ENCODE assay signal across 8 cellular contexts in the genomic region with DNA sequence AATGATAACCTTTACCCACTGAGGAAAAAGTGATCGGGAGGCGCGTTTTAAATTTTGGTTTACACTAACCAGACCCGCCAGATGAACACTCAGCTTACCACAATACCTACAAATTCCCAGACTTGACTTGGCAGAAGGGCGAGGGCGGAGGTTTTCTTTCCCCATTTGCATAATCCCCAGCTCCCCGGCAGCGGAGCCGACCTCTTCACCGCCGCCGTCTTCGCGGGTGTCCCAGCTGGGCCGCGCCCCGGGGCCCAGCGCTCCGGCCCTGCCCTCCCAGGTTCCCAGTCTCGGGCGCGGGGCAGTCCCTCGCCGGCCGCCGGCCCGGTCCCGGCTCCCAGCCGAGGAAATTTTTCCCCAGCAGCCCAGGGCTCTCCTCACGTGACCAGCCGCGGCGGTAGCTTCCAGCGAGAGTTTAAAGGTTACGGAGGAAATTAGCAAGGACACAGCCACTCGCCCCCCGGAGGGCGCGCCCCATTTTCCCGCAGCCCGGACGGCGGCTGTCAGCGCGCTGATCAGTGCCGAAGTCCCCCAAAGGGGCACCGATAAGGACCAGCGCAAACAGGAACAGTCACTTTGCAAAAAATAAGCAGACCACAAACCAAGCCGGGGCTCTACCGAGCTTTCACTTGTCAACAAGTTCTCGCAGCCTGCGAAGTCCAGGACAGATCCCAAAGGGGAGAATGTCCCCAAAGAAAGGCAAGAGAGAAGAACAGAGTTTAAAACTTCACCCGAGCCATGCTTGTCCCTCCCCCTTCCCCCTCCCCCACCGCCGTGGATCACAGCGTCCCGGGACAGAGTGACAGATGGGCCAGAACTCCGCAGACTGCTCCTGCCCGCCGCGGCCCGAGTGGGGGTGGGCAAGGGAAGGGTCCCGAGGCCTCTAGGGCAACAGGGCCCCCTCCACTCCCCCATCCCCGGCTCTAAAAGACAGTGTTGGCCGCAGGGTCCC. TPM values are rescaled to one million over a fixed set of nuclear protein-coding genes. Genes with fewer than 3 reads are reported as not detected.
DNase-seq lines count a peak whose midpoint lies in the region; TF ChIP-seq lines count a peak whose summit lies in the region.

No MANE protein-coding gene starts in this region.

- H2AK5ac ChIP-seq in H9 (ENCODE audit: insufficient read length, low read length), result no peak overlapping the region

- no peak overlapping the region for H3K56ac ChIP-seq in H9 (ENCODE audit: insufficient read length, low read depth, low read length)

- intact Hi-C loops in lower leg skin (cut with DNase I; ENCODE audit: low total_unique reads), result loop anchor here (10.0 kb wide), 1 partner anchor 125 kb away; no protein-coding TSS in a partner anchor

- no peaks in the 10 kb centered on the region for H3K79me2 ChIP-seq in H9 (ENCODE audit: insufficient read depth, low read length)

- H3T11ph ChIP-seq in H9 (ENCODE audit: low read length), result no peak overlapping the region

- H2BK12ac ChIP-seq in H9 (ENCODE audit: insufficient read length, low read depth, low read length), result no peak overlapping the region

- H3K18ac ChIP-seq in H9 (ENCODE audit: insufficient read length, low read depth, low read length), result no peak overlapping the region

- no peak for TF ChIP-seq POLR2A in lower leg skin (IDR thresholded peaks at IDR 0.05)

- H3K4me3 Mint-ChIP-seq in H9, result peak overlapping the region; percentile 92 to 99
- peak overlapping the region; percentile 89 for H3K4me3 Mint-ChIP-seq in activated CD4-positive, alpha-beta T cell treated with anti-CD3 and anti-CD28 coated beads, Interleukin-2, amount 10 ng/mL, durations not matched to agents 7 days and 5 days

- no peak overlapping the region for H4K8ac ChIP-seq in H9 (replicated peaks; ENCODE audit: insufficient read length, low read depth, low read length)

- H3K4me3 ChIP-seq in GM08714 (ENCODE audit: low read length) (peak overlapping the region; percentile 80), lower leg skin (ENCODE audit: low read depth, poor library complexity, severe bottlenecking) (peak overlapping the region; percentile 59)

- no peaks in the 10 kb centered on the region; a peak in 2 of 7 replicates for H3K36me3 Mint-ChIP-seq in H9 (ENCODE audit: insufficient read depth in 1 of 3, low read depth in 3 of 3)
- peaks cover 8% of the 10 kb centered on the region for H3K36me3 Mint-ChIP-seq in activated CD4-positive, alpha-beta T cell treated with anti-CD3 and anti-CD28 coated beads, Interleukin-2, amount 10 ng/mL, durations not matched to agents 7 days and 5 days (ENCODE audit: low read depth)

- TF ChIP-seq CTCF in H9 (conservative IDR thresholded peaks at IDR 0.05), result no peak
- TF ChIP-seq CTCF in lower leg skin (IDR thresholded peaks at IDR 0.05), result no peak

- H2BK5ac ChIP-seq in H9 (ENCODE audit: insufficient read length, low read length), result no peak overlapping the region

- WGBS in H9 (ENCODE audit: extremely low coverage, insufficient read length, low lambda C conversion rate), result no CpG with 5 or more reads among the region's 65 CpGs
- WGBS in lower leg skin, 2 donors, result 0 to 1% methylated on average over 42 to 47 of the region's 65 CpGs

- DNase-seq in H9 (peak; percentile 61), MV-4-11 (lab: John Stamatoyannopoulos, UW) (peak; percentile 23), dermis blood vessel endothelial cell (peak; percentile 66), lower leg skin (ENCODE audit: low spot score in 2 of 2) (peak; percentile 80 to 96), NCI-H128 (lab: John Stamatoyannopoulos, UW; ENCODE audit: unreplicated experiment) (no peak)
- DNase-seq in activated CD4-positive, alpha-beta T cell treated with anti-CD3 and anti-CD28 coated beads, Interleukin-2, amount 10 ng/mL, durations not matched to agents 7 days and 5 days, result peak; percentile 61
- peak; percentile 30 to 51 for DNase-seq in stimulated activated CD4-positive, alpha-beta T cell treated with anti-CD3 and anti-CD28 coated beads, Interleukin-4, amount 100 ng/mL, for 48 hours (ENCODE audit: low read depth in 2 of 2)

- H3K23ac ChIP-seq in H9 (ENCODE audit: insufficient read length, low read depth, low read length), result no peak overlapping the region

- H3K27me3 Mint-ChIP-seq in H9 (ENCODE audit: low read depth), result peaks cover 88% of the 10 kb centered on the region
- H3K27me3 Mint-ChIP-seq in activated CD4-positive, alpha-beta T cell treated with anti-CD3 and anti-CD28 coated beads, Interleukin-2, amount 10 ng/mL, durations not matched to agents 7 days and 5 days, result peaks cover 14% of the 10 kb centered on the region

- POLR2A ChIA-PET in activated CD4-positive, alpha-beta T cell treated with anti-CD3 and anti-CD28 coated beads, Interleukin-2, amount 10 ng/mL, durations not matched to agents 7 days and 5 days (lab: Charles Lee), result interaction anchor here (0.6 to 0.7 kb wide), 2 partner anchors 286 to 287 kb away, joined by 3 read pairs; no protein-coding TSS in a partner anchor

- H4K20me1 ChIP-seq in H9 (ENCODE audit: control insufficient read depth, insufficient read depth, insufficient read length), result peaks cover 3% of the 10 kb centered on the region

- peak overlapping the region; percentile 76 for H3K4me2 ChIP-seq in H9 (ENCODE audit: insufficient read depth, insufficient read length, low read length)

- H2BK20ac ChIP-seq in H9 (ENCODE audit: low read depth, low read length, poor library complexity, severe bottlenecking), result no peak overlapping the region

- no peaks in the 10 kb centered on the region for H3K9me3 ChIP-seq in H9 (ENCODE audit: control insufficient read depth, low read depth, low read length)

- H3K9ac ChIP-seq in H9 (ENCODE audit: extremely low read depth, insufficient read length, low read length), result no peak overlapping the region

- no peak overlapping the region for H3K14ac ChIP-seq in H9 (ENCODE audit: insufficient read depth, low read length)

- H3K79me1 ChIP-seq in H9 (ENCODE audit: insufficient read depth, low read depth, low read length, poor library complexity, severe bottlenecking), result no peaks in the 10 kb centered on the region

- no peak overlapping the region for H3K27ac Mint-ChIP-seq in H9
- peak overlapping the region; percentile 93 for H3K27ac Mint-ChIP-seq in activated CD4-positive, alpha-beta T cell treated with anti-CD3 and anti-CD28 coated beads, Interleukin-2, amount 10 ng/mL, durations not matched to agents 7 days and 5 days

- no peak overlapping the region for H4K91ac ChIP-seq in H9 (ENCODE audit: insufficient read length, low read depth, low read length)

- no peak overlapping the region for H4K5ac ChIP-seq in H9 (ENCODE audit: insufficient read length, low read depth, low read length)

- no peaks in the 10 kb centered on the region; a peak in 1 of 5 replicates for H3K9me3 Mint-ChIP-seq in H9
- no peaks in the 10 kb centered on the region for H3K9me3 Mint-ChIP-seq in activated CD4-positive, alpha-beta T cell treated with anti-CD3 and anti-CD28 coated beads, Interleukin-2, amount 10 ng/mL, durations not matched to agents 7 days and 5 days

- no peak overlapping the region for H2AFZ ChIP-seq in H9 (ENCODE audit: low read length)

- peaks cover 45% of the 10 kb centered on the region for H3K27me3 ChIP-seq in H9 (ENCODE audit: insufficient read depth, low read length)

- CTCF ChIA-PET in activated CD4-positive, alpha-beta T cell treated with anti-CD3 and anti-CD28 coated beads, Interleukin-2, amount 10 ng/mL, durations not matched to agents 7 days and 5 days (lab: Charles Lee), result interaction anchor here (0.8 to 1.4 kb wide), 5 partner anchors 12 to 285 kb away, joined by 3 to 5 read pairs (median 3); no protein-coding TSS in a partner anchor

- peaks cover 28% of the 10 kb centered on the region for H3K23me2 ChIP-seq in H9 (ENCODE audit: insufficient read length, low read depth, low read length, poor library complexity, severe bottlenecking)

- H2BK120ac ChIP-seq in H9 (ENCODE audit: low read depth, low read length, poor library complexity, severe bottlenecking), result no peak overlapping the region

- H3K4me1 Mint-ChIP-seq in H9, result peaks cover 17% of the 10 kb centered on the region in 2 experiments
- H3K4me1 Mint-ChIP-seq in activated CD4-positive, alpha-beta T cell treated with anti-CD3 and anti-CD28 coated beads, Interleukin-2, amount 10 ng/mL, durations not matched to agents 7 days and 5 days, result peaks cover 37% of the 10 kb centered on the region

- H3K27ac ChIP-seq in H9 (ENCODE audit: insufficient read length, low read depth, low read length), result no peak overlapping the region

- H3K4ac ChIP-seq in H9 (ENCODE audit: low read depth, low read length), result no peak overlapping the region

- no peaks in the 10 kb centered on the region for H3K4me1 ChIP-seq in H9 (ENCODE audit: insufficient read depth, low read length)

- no peak overlapping the region for H2BK15ac ChIP-seq in H9 (ENCODE audit: low read depth, low read length)

RNA-seq across cellular contexts. Expression of a gene that starts 1.3 kb away (rescaled TPM):
- 1.3 TPM in 2 replicates for total RNA-seq in H9 (2021)
- total RNA-seq in activated CD4-positive, alpha-beta T cell treated with anti-CD3 and anti-CD28 coated beads, Interleukin-2, amount 10 ng/mL, durations not matched to agents 7 days and 5 days, result 10 to 100 TPM; 13.1 to 15.4 TPM
- 46.5 and 52.8 TPM in 2 replicates for total RNA-seq in dermis blood vessel endothelial cell
- total RNA-seq in lower leg skin, result 10 to 100 TPM in 1 of 4 donors, 1 to 10 TPM in 3; 3.5 to 10.3 (median 6.1) TPM

RNA-seq across cellular contexts. Expression of a gene that starts 39.1 kb away (rescaled TPM):
- 18.3 TPM in 2 replicates for total RNA-seq in H9 (2021)
- total RNA-seq in activated CD4-positive, alpha-beta T cell treated with anti-CD3 and anti-CD28 coated beads, Interleukin-2, amount 10 ng/mL, durations not matched to agents 7 days and 5 days, result 10 to 100 TPM; 19.4 to 20.0 TPM
- 18.0 and 27.5 TPM in 2 replicates for total RNA-seq in dermis blood vessel endothelial cell
- 10 to 100 TPM in 2 of 4 donors, 1 to 10 TPM in 2; 7.2 to 12.9 (median 9.9) TPM for total RNA-seq in lower leg skin
